ENCODE assay signal across 7 cellular contexts in the genomic region with DNA sequence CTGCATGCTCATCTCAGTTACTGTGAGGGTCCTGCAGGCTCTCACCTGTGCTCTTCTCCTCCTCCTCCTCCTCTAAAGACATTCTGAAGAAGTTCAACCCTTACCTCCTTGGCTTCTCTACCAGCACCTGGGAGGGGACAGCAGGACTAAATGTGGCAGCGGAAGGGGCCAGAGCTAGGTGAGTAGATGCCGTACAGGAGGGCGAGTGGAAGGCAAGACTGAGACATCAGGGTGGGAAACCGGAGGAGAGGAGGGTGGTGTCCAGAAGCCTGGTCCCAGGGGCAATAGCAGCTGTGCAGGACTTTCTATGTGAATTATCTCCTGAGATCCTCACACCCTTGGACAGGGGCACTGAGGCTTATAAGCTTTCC.
DNase-seq lines count a peak whose midpoint lies in the region; ATAC-seq and TF ChIP-seq lines count a peak whose summit lies in the region.

No MANE protein-coding gene starts in this region.

- H3F3A ChIP-seq in Loucy (ENCODE audit: low read depth) = no peaks in the 10 kb centered on the region; the same call in 1 of the 2 replicates

- H3K9me2 ChIP-seq in Loucy (replicated peaks; ENCODE audit: low read depth, low read length) = no peaks in the 10 kb centered on the region

- H3K4me2 ChIP-seq in Loucy (ENCODE audit: low read depth, low read length, poor library complexity, severe bottlenecking) = peak overlapping the region; percentile 83

- no peaks in the 10 kb centered on the region for H3K79me2 ChIP-seq in Loucy (ENCODE audit: insufficient read depth, low read length)

- intact Hi-C loops in right lobe of liver (cut with DNase I) = no loop called here
- intact Hi-C loops in stomach (cut with DNase I; ENCODE audit: low total_unique reads) = no loop called here
- intact Hi-C loops in head of caudate nucleus (cut with DNase I) = loop anchor here (10.0 kb wide), 1 partner anchor 134 kb away; a partner anchor contains a TSS

- TF ChIP-seq CTCF in Loucy (conservative IDR thresholded peaks at IDR 0.05; ENCODE audit: low read length) (no peak), right lobe of liver (IDR thresholded peaks at IDR 0.05) (no peak), stomach (IDR thresholded peaks at IDR 0.05) (no peak)

- H3K27me3 ChIP-seq in Loucy (ENCODE audit: insufficient read depth, low read length, poor library complexity, severe bottlenecking) (no peaks in the 10 kb centered on the region), right lobe of liver (no peaks in the 10 kb centered on the region), stomach (no peaks in the 10 kb centered on the region)

- DNase-seq in right lobe of liver (no peak), stomach (no peak), UCSD-AML1 (lab: John Stamatoyannopoulos, UW; ENCODE audit: unreplicated experiment) (no peak), head of caudate nucleus (no peak)

- ATAC-seq in right lobe of liver = no peak
- no peak for ATAC-seq in HG03442 (IDR thresholded peaks at IDR 0.05; ENCODE audit: unreplicated experiment)

- no peaks in the 10 kb centered on the region for H3K36me3 ChIP-seq in Loucy (ENCODE audit: insufficient read depth, low read length)
- no peaks in the 10 kb centered on the region for H3K36me3 ChIP-seq in right lobe of liver
- H3K36me3 ChIP-seq in stomach = no peaks in the 10 kb centered on the region

- no peaks in the 10 kb centered on the region for H3K9me3 ChIP-seq in Loucy (ENCODE audit: insufficient read depth, low read depth, low read length)
- H3K9me3 ChIP-seq in right lobe of liver = no peaks in the 10 kb centered on the region
- no peaks in the 10 kb centered on the region for H3K9me3 ChIP-seq in stomach

- H3K9ac ChIP-seq in Loucy (ENCODE audit: low read depth, low read length, poor library complexity, severe bottlenecking) = peak overlapping the region; percentile 55

- 85 to 92% (median 89%) methylated on average over 4 of the region's 4 CpGs for WGBS in adipose tissue, 3 donors
- 80% methylated on average over 1 of the region's 4 CpGs for WGBS in right lobe of liver (ENCODE audit: insufficient coverage, low coverage, low lambda C conversion rate, missing lambda C conversion rate)
- 70 to 92% (median 89%) methylated on average over 4 of the region's 4 CpGs for WGBS in stomach, 5 donors

- peak overlapping the region; percentile 7 for H3K27ac ChIP-seq in adipose tissue (ENCODE audit: low read depth, low read length)
- peak overlapping the region; percentile 55 to 93 (median 85) for H3K27ac ChIP-seq in right lobe of liver
- peak overlapping the region; percentile 55 to 97 (median 94) for H3K27ac ChIP-seq in stomach

- TF ChIP-seq POLR2A in right lobe of liver (IDR thresholded peaks at IDR 0.05) = no peak
- TF ChIP-seq POLR2A in stomach (IDR thresholded peaks at IDR 0.05) = no peak

- no peaks in the 10 kb centered on the region for H4K20me1 ChIP-seq in Loucy (ENCODE audit: insufficient read depth, low read length, poor library complexity, severe bottlenecking)

- H3K4me1 ChIP-seq in Loucy (ENCODE audit: insufficient read depth, low read length, poor library complexity, severe bottlenecking) = peaks cover 65% of the 10 kb centered on the region
- H3K4me1 ChIP-seq in right lobe of liver = peaks cover 0 to 22% (median 9%) of the 10 kb centered on the region in 4 donors
- H3K4me1 ChIP-seq in stomach = peaks cover 42 to 90% (median 60%) of the 10 kb centered on the region in 4 donors

- H2AFZ ChIP-seq in Loucy (ENCODE audit: low read length) = no peak overlapping the region

- H3K4me3 ChIP-seq in Loucy (ENCODE audit: low read length, poor library complexity, severe bottlenecking) = peak overlapping the region; percentile 64
- no peak overlapping the region for H3K4me3 ChIP-seq in right lobe of liver
- H3K4me3 ChIP-seq in stomach = peak overlapping the region in 1 of 4 donors; percentile 6

- TF ChIP-seq EP300 in stomach (IDR thresholded peaks at IDR 0.05) = no peak

Comparison
In these comparisons a context has a peak if more than half of its experiments do, and no peak if none do; other contexts are left out.
1. H3K27ac ChIP-seq: peak in every context shown above with its lines; median percentile 94 in stomach; 85 in right lobe of liver; 7 in adipose tissue.